Comparison of ENCODE assay signal across 8 cellular contexts in genomic region chr19:4472174-4472974, GRCh38. TPM values are rescaled to one million over a fixed set of nuclear protein-coding genes. Genes with fewer than 3 reads are reported as not detected.
DNase-seq lines count a peak whose midpoint lies in the region; ATAC-seq and TF ChIP-seq lines count a peak whose summit lies in the region.

HDGFL2 (plus strand) TSS chr19:4472297; CDS start chr19:4472351, 54 bp downstream.

- intact Hi-C loops in naive thymus-derived CD4-positive, alpha-beta T cell (cut with micrococcal nuclease) = loop anchor here (1.0 to 10.0 kb wide), 10 partner anchors 145 to 1900 kb away; partner anchors contain the start of genes ALKBH7 (in 2 of the 2), EEF2 (in 2 of the 2), TNFAIP8L1 (in 2 of the 2) and DPP9 (in 1 of the 2)

- H3K36me3 ChIP-seq in SJCRH30 = peaks cover 5% of the 10 kb centered on the region; the same call in 1 of the 2 replicates
- peaks cover 0 to 15% (median 0%) of the 10 kb centered on the region in 3 experiments for H3K36me3 ChIP-seq in naive thymus-derived CD4-positive, alpha-beta T cell (ENCODE audit: control insufficient read depth in 2 of 3, insufficient read depth in 3 of 3, low read length in 3 of 3)

- no peaks in the 10 kb centered on the region for H3K27me3 Mint-ChIP-seq in activated CD4-positive, alpha-beta T cell treated with anti-CD3 and anti-CD28 coated beads, Interleukin-2, amount 10 ng/mL, durations not matched to agents 7 days and 5 days
- H3K27me3 Mint-ChIP-seq in naive thymus-derived CD4-positive, alpha-beta T cell = no peaks in the 10 kb centered on the region

- no peaks in the 10 kb centered on the region for H3K4me1 ChIP-seq in SJCRH30
- H3K4me1 ChIP-seq in naive thymus-derived CD4-positive, alpha-beta T cell (ENCODE audit: control insufficient read depth in 2 of 2, insufficient read depth in 2 of 2, low read length in 2 of 2) = peaks cover 7 to 12% of the 10 kb centered on the region in 2 donors

- CTCF ChIA-PET in activated CD4-positive, alpha-beta T cell treated with anti-CD3 and anti-CD28 coated beads, Interleukin-2, amount 10 ng/mL, durations not matched to agents 7 days and 5 days (lab: Charles Lee) = interaction anchor here (1.6 to 2.0 kb wide), 2 partner anchors 72 to 205 kb away, joined by 4 to 11 read pairs; partner anchors contain the start of gene SH3GL1
- CTCF ChIA-PET in naive thymus-derived CD4-positive, alpha-beta T cell (lab: Charles Lee) = interaction anchor here (1.0 kb wide), 1 partner anchor 120 kb away, joined by 4 read pairs; no protein-coding TSS in a partner anchor

- H3K4me3 ChIP-seq in SJCRH30 = peak within 1 kb of the TSS; percentile 59
- peak within 1 kb of the TSS; percentile 71 for H3K4me3 ChIP-seq in naive thymus-derived CD4-positive, alpha-beta T cell (ENCODE audit: low read length)

- no peak for DNase-seq in activated CD4-positive, alpha-beta T cell treated with anti-CD3 and anti-CD28 coated beads, Interleukin-2, amount 10 ng/mL, durations not matched to agents 7 days and 5 days
- DNase-seq in activated CD4-positive, alpha-beta T cell treated with anti-CD3 and anti-CD28 coated beads for 1 hour = no peak
- DNase-seq in SJCRH30 = no peak
- peak in 3 of 9 donors; percentile 31 to 93 (median 87) for DNase-seq in naive thymus-derived CD4-positive, alpha-beta T cell
- no peak for DNase-seq in erythroblast (lab: John Stamatoyannopoulos, UW)
- no peak for DNase-seq in glomerular visceral epithelial cell (ENCODE audit: extremely low spot score)

- POLR2A ChIA-PET in activated CD4-positive, alpha-beta T cell treated with anti-CD3 and anti-CD28 coated beads, Interleukin-2, amount 10 ng/mL, durations not matched to agents 7 days and 5 days (lab: Charles Lee) = interaction anchor here (0.6 kb wide), 1 partner anchor 24 kb away, joined by 3 read pairs; no protein-coding TSS in a partner anchor
- POLR2A ChIA-PET in naive thymus-derived CD4-positive, alpha-beta T cell (lab: Charles Lee) = interaction anchor here (1.0 to 4.6 kb wide), 7 partner anchors 9 to 709 kb away, joined by 3 to 41 read pairs (median 5); partner anchors contain the start of genes DPP9, MPND, UBXN6 and YJU2

- H3K9me3 Mint-ChIP-seq in activated CD4-positive, alpha-beta T cell treated with anti-CD3 and anti-CD28 coated beads, Interleukin-2, amount 10 ng/mL, durations not matched to agents 7 days and 5 days = no peaks in the 10 kb centered on the region
- H3K9me3 Mint-ChIP-seq in naive thymus-derived CD4-positive, alpha-beta T cell = no peaks in the 10 kb centered on the region

- H3K27me3 ChIP-seq in SJCRH30 = no peaks in the 10 kb centered on the region
- no peaks in the 10 kb centered on the region for H3K27me3 ChIP-seq in naive thymus-derived CD4-positive, alpha-beta T cell (ENCODE audit: control insufficient read depth in 2 of 2, insufficient read depth in 2 of 2, low read length in 2 of 2)

- peaks cover 5% of the 10 kb centered on the region for H3K36me3 Mint-ChIP-seq in activated CD4-positive, alpha-beta T cell treated with anti-CD3 and anti-CD28 coated beads, Interleukin-2, amount 10 ng/mL, durations not matched to agents 7 days and 5 days (ENCODE audit: low read depth)
- H3K36me3 Mint-ChIP-seq in naive thymus-derived CD4-positive, alpha-beta T cell = peaks cover 1 to 9% (median 6%) of the 10 kb centered on the region in 5 donors

- ATAC-seq in naive thymus-derived CD4-positive, alpha-beta T cell = no peak
- no peak for ATAC-seq in HG02981 (IDR thresholded peaks at IDR 0.05; ENCODE audit: unreplicated experiment)

- no peak for TF ChIP-seq POLR2A in erythroblast (IDR thresholded peaks at IDR 0.05; ENCODE audit: low read length)

- in situ Hi-C loops in endometrial microvascular endothelial cells (cut with HindIII; ENCODE audit: inconsistent ontology term, low pct_unique_long_range_greater_than_20kb, low sequenced_read_pairs) = no loop called here

- H3K4me1 Mint-ChIP-seq in activated CD4-positive, alpha-beta T cell treated with anti-CD3 and anti-CD28 coated beads, Interleukin-2, amount 10 ng/mL, durations not matched to agents 7 days and 5 days = peaks cover 23% of the 10 kb centered on the region
- peaks cover 11 to 28% (median 24%) of the 10 kb centered on the region in 7 donors for H3K4me1 Mint-ChIP-seq in naive thymus-derived CD4-positive, alpha-beta T cell

- peak within 1 kb of the TSS; percentile 75 for H3K4me3 Mint-ChIP-seq in activated CD4-positive, alpha-beta T cell treated with anti-CD3 and anti-CD28 coated beads, Interleukin-2, amount 10 ng/mL, durations not matched to agents 7 days and 5 days
- peak within 1 kb of the TSS in 9 of 10 donors; percentile 66 to 87 (median 79) for H3K4me3 Mint-ChIP-seq in naive thymus-derived CD4-positive, alpha-beta T cell

- no peaks in the 10 kb centered on the region for H3K9me3 ChIP-seq in SJCRH30 (replicated peaks)
- H3K9me3 ChIP-seq in naive thymus-derived CD4-positive, alpha-beta T cell (ENCODE audit: control insufficient read depth in 2 of 3, low read length in 3 of 3) = no peaks in the 10 kb centered on the region

- peak within 1 kb of the TSS; percentile 76 for H3K27ac Mint-ChIP-seq in activated CD4-positive, alpha-beta T cell treated with anti-CD3 and anti-CD28 coated beads, Interleukin-2, amount 10 ng/mL, durations not matched to agents 7 days and 5 days
- H3K27ac Mint-ChIP-seq in naive thymus-derived CD4-positive, alpha-beta T cell = peak within 1 kb of the TSS in 6 of 9 donors; percentile 41 to 83 (median 62)

- H3K27ac ChIP-seq in SJCRH30 = peak within 1 kb of the TSS; percentile 33
- H3K27ac ChIP-seq in naive thymus-derived CD4-positive, alpha-beta T cell (ENCODE audit: low read depth, low read length) = peak within 1 kb of the TSS; percentile 77

RNA-seq across cellular contexts. Expression of gene HDGFL2, which starts in this region (rescaled TPM):
- total RNA-seq in activated CD4-positive, alpha-beta T cell treated with anti-CD3 and anti-CD28 coated beads, Interleukin-2, amount 10 ng/mL, durations not matched to agents 7 days and 5 days = 10 to 100 TPM; 58.3 to 62.1 TPM
- total RNA-seq in SJCRH30 (2014; rRNA removed; shearing (Covaris generic)) = 61.5 and 64.4 TPM in 2 replicates
- total RNA-seq in endometrial microvascular endothelial cells (ENCODE audit: inconsistent ontology term) = 66.1 TPM
- 10 to 100 TPM; 25.9 to 64.6 (median 34.6) TPM for total RNA-seq in naive thymus-derived CD4-positive, alpha-beta T cell
- 10 to 100 TPM; 14.0 to 31.5 TPM for polyA plus RNA-seq in naive thymus-derived CD4-positive, alpha-beta T cell
